Comparison of ENCODE assay signal across 1 cellular context in the genomic region with DNA sequence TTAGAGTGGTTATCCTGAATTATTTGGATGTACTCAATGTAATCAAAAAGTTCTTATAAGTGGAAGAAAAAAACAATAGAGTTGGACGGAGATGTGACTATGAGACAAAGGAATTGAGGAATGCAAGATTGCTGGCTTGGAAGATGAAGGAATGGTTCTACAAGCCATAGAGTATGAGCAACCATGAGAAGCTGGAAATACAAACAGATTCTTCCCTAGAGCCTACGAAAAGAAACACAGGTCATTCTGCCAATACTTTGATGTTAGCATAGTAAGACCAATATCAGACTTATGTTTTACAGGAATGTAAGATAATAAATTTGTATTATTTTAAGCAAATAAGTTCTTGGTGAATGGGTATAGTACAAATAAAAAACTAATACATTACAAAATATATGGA.
TF ChIP-seq lines count a peak whose summit lies in the region.

No MANE protein-coding gene starts in this region.

TF ChIP-seq in IMR-90, 13 proteins besides CTCF, POLR2A, EP300 and RAD21:
- TF ChIP-seq SMC3 (IDR thresholded peaks at IDR 0.05; ENCODE audit: low read depth, low read length) (no peak), RCOR1 (IDR thresholded peaks at IDR 0.05; ENCODE audit: insufficient replicate concordance, low read length) (no peak)
TF ChIP-seq in IMR-90: peak in this region for 0.
